In the genomic region with DNA sequence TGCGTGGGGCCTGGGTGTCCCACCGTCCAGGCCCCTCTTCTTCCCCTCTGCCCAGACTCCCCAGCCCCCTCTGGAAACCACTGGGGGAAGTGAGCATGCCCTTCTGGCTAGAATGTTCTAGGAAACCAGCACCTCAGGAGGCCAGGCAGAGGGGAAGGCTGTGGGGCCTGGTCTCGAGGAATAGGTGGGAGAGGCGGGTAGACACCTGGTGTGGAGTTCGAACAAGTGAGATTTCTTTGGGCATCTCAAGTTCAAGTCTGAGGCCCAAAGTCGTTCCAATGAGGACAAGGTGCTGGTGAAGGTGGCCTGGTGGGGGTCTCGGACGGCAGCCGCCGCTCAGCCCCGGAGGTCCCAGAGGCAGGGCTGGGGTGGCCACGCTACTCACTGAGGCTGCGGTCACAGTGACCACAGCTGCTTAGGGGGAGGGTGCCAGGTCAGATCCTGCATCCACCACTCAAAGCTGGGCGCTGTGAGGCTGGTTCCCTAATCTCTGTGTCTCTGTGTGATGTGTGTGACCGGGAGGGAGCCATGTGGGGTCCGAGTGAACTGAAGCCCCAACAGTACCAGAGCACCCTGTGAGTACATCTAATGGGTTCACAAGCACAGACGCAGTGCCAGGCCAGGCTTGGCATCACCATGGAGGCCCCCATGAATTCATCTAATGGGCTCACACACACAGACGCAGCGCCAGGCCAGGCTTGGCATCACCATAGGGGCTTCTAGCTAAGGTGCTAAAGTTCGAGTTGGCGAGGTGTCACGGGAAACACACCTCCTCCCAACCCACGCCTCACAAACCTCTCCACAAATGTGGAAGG, we compare ENCODE assay signal across 24 cellular contexts.
"Had no signal": no experiment of that assay in that cellular context is flagged by ENCODE, and none has a peak within 500 bp of the region (broad histone marks: within the 10 kb centered on the region; RNA-seq: fewer than 3 reads in every experiment).

No MANE protein-coding gene starts in this region.

- H3K9me3 Mint-ChIP-seq: activated CD4-positive, alpha-beta T cell treated with anti-CD3 and anti-CD28 coated beads, Interleukin-2, amount 10 ng/mL, durations not matched to agents 7 days and 5 days; activated CD8-positive, alpha-beta T cell treated with anti-CD3 and anti-CD28 coated beads for 36 hours; activated naive CD4-positive, alpha-beta T cell treated with anti-CD3 and anti-CD28 coated beads, Interleukin-2, amount 50 U/mL, for 72 hours; dendritic cell treated with granulocyte-macrophage colony-stimulating factor and Interleukin-4, amounts not matched to agents 40 ng/mL and 50 ng/mL, for 4 days; natural killer cell; stimulated activated naive CD8-positive, alpha-beta T cell treated with anti-CD3 and anti-CD28 coated beads, Interleukin-15, Interleukin-2, amounts not matched to agents 100 ng/mL and 50 ng/mL, for 24 hours had no signal

- H3K4me3 ChIP-seq: heart right ventricle, pancreas, transverse colon, vagina had no signal

- H3K27me3 Mint-ChIP-seq: activated CD4-positive, alpha-beta T cell treated with anti-CD3 and anti-CD28 coated beads, Interleukin-2, amount 10 ng/mL, durations not matched to agents 7 days and 5 days; activated CD8-positive, alpha-beta memory T cell treated with anti-CD3 and anti-CD28 coated beads, Interleukin-2, amount 10 ng/mL, durations not matched to agents 7 days and 5 days; dendritic cell treated with granulocyte-macrophage colony-stimulating factor and Interleukin-4, amounts not matched to agents 40 ng/mL and 50 ng/mL, for 4 days had no signal

- H3K4me1 Mint-ChIP-seq: activated CD4-positive, alpha-beta T cell treated with anti-CD3 and anti-CD28 coated beads, Interleukin-2, amount 10 ng/mL, durations not matched to agents 7 days and 5 days; activated CD8-positive, alpha-beta memory T cell treated with anti-CD3 and anti-CD28 coated beads, Interleukin-2, amount 10 ng/mL, durations not matched to agents 7 days and 5 days; natural killer cell had no signal

- H3K4me3 Mint-ChIP-seq: activated CD4-positive, alpha-beta T cell treated with anti-CD3 and anti-CD28 coated beads, Interleukin-2, amount 10 ng/mL, durations not matched to agents 7 days and 5 days; activated CD8-positive, alpha-beta memory T cell treated with anti-CD3 and anti-CD28 coated beads, Interleukin-2, amount 10 ng/mL, durations not matched to agents 7 days and 5 days; activated CD8-positive, alpha-beta T cell treated with anti-CD3 and anti-CD28 coated beads for 36 hours; dendritic cell treated with granulocyte-macrophage colony-stimulating factor and Interleukin-4, amounts not matched to agents 40 ng/mL and 50 ng/mL, for 4 days; natural killer cell; stimulated activated naive CD8-positive, alpha-beta T cell treated with anti-CD3 and anti-CD28 coated beads, Interleukin-15, Interleukin-2, amounts not matched to agents 100 ng/mL and 50 ng/mL, for 24 hours had no signal

- H3K9me3 ChIP-seq: heart right ventricle, neutrophil, pancreas, transverse colon, vagina had no signal

- DNase-seq: activated CD4-positive, alpha-beta T cell treated with anti-CD3 and anti-CD28 coated beads, Interleukin-2, amount 10 ng/mL, durations not matched to agents 7 days and 5 days; activated CD4-positive, CD25-positive, alpha-beta regulatory T cell treated with anti-CD3 and anti-CD28 coated beads, Interleukin-2, amount 50 U/mL, for 72 hours; activated CD8-positive, alpha-beta memory T cell treated with anti-CD3 and anti-CD28 coated beads, Interleukin-2, amount 10 ng/mL, durations not matched to agents 7 days and 5 days; activated CD8-positive, alpha-beta T cell treated with anti-CD3 and anti-CD28 coated beads for 36 hours; activated T-cell treated with anti-CD3 and anti-CD28 coated beads for 4 hours; effector CD4-positive, alpha-beta T cell; erythroblast; foreskin fibroblast; heart right ventricle; midbrain; natural killer cell; right cardiac atrium; stimulated activated CD4-positive, alpha-beta T cell treated with anti-CD3 and anti-CD28 coated beads, Interleukin-12 subunit alpha, Interleukin-12 subunit beta, amount 100 ng/mL, for 4 hours; T-helper 1 cell; transverse colon; WERI-Rb-1 had no signal

- H3K36me3 Mint-ChIP-seq: activated CD8-positive, alpha-beta memory T cell treated with anti-CD3 and anti-CD28 coated beads, Interleukin-2, amount 10 ng/mL, durations not matched to agents 7 days and 5 days; activated naive CD4-positive, alpha-beta T cell treated with anti-CD3 and anti-CD28 coated beads, Interleukin-2, amount 50 U/mL, for 72 hours; natural killer cell had no signal

- H3K27me3 ChIP-seq: neutrophil, pancreas, transverse colon, vagina had no signal

- H3K27ac Mint-ChIP-seq: activated CD4-positive, alpha-beta T cell treated with anti-CD3 and anti-CD28 coated beads, Interleukin-2, amount 10 ng/mL, durations not matched to agents 7 days and 5 days; activated CD8-positive, alpha-beta memory T cell treated with anti-CD3 and anti-CD28 coated beads, Interleukin-2, amount 10 ng/mL, durations not matched to agents 7 days and 5 days; activated CD8-positive, alpha-beta T cell treated with anti-CD3 and anti-CD28 coated beads for 36 hours; activated naive CD4-positive, alpha-beta T cell treated with anti-CD3 and anti-CD28 coated beads, Interleukin-2, amount 50 U/mL, for 72 hours; dendritic cell treated with granulocyte-macrophage colony-stimulating factor and Interleukin-4, amounts not matched to agents 40 ng/mL and 50 ng/mL, for 4 days; natural killer cell; stimulated activated naive CD8-positive, alpha-beta T cell treated with anti-CD3 and anti-CD28 coated beads, Interleukin-15, Interleukin-2, amounts not matched to agents 100 ng/mL and 50 ng/mL, for 24 hours had no signal

- H3K4me1 ChIP-seq: heart right ventricle, pancreas, vagina had no signal

- FAIRE-seq: astrocyte, pancreas, TTC549 had no signal

- H3K27ac ChIP-seq: heart right ventricle, neutrophil, pancreas, transverse colon, vagina, WERI-Rb-1 had no signal

- H3K36me3 ChIP-seq: heart right ventricle, neutrophil, pancreas, transverse colon, vagina, WERI-Rb-1 had no signal
